In genomic region chrX:24063488-24063887, GRCh38 we compare ENCODE assay signal across 28 cellular contexts.
"Had no signal": no experiment of that assay in that cellular context is flagged by ENCODE, and none has a peak within 500 bp of the region (broad histone marks: within the 10 kb centered on the region; RNA-seq: fewer than 3 reads in every experiment).

No MANE protein-coding gene starts in this region.

- FAIRE-seq: endometrium had no signal

- H3K27me3 Mint-ChIP-seq: dendritic cell treated with granulocyte-macrophage colony-stimulating factor and Interleukin-4, amounts not matched to agents 40 ng/mL and 50 ng/mL, for 4 days; naive thymus-derived CD4-positive, alpha-beta T cell; stimulated activated naive CD8-positive, alpha-beta T cell treated with anti-CD3 and anti-CD28 coated beads, Interleukin-15, amount 100 ng/mL, for 72 hours; type B pancreatic cell had no signal

- H3K27me3 ChIP-seq: esophagus squamous epithelium, heart right ventricle, left lung, neural progenitor cell, ovary, tibial artery had no signal

- H3K9ac ChIP-seq: neural progenitor cell had no signal

- H2AFZ ChIP-seq: neural progenitor cell had no signal

- ATAC-seq: heart right ventricle; left cardiac atrium; left lung; naive thymus-derived CD4-positive, alpha-beta T cell; psoas muscle; right cardiac atrium; stimulated activated naive CD8-positive, alpha-beta T cell treated with anti-CD3 and anti-CD28 coated beads, Interleukin-15, amount 100 ng/mL, for 72 hours had no signal

- H3K27ac ChIP-seq: esophagus squamous epithelium, heart right ventricle, left lung, neural progenitor cell, ovary, psoas muscle, skin epidermis, tibial artery had no signal

- DNase-seq: effector CD8-positive, alpha-beta T cell; erythroblast; esophagus squamous epithelium; foreskin melanocyte; glutamatergic neuron; heart right ventricle; hippocampal formation; left cardiac atrium; left lung; mesenchymal stem cell; midbrain; naive thymus-derived CD4-positive, alpha-beta T cell; ovary; posterior cingulate gyrus; psoas muscle; right cardiac atrium; stimulated activated CD4-positive, alpha-beta T cell treated with anti-CD3 and anti-CD28 coated beads, Interleukin-15, amount 100 ng/mL, for 24 hours; stimulated activated CD4-positive, alpha-beta T cell treated with anti-CD3 and anti-CD28 coated beads, Interleukin-2, amount 100 ng/mL, for 48 hours; stimulated activated CD8-positive, alpha-beta memory T cell treated with anti-CD3 and anti-CD28 coated beads, Interleukin-4, amount 100 ng/mL, for 48 hours; stimulated activated naive CD4-positive, alpha-beta T cell; stimulated activated naive CD8-positive, alpha-beta T cell treated with anti-CD3 and anti-CD28 coated beads, Interleukin-15, amount 100 ng/mL, for 72 hours; tibial artery had no signal

- H3K4me1 Mint-ChIP-seq: neural progenitor cell had no signal

- H3K9me3 Mint-ChIP-seq: dendritic cell treated with granulocyte-macrophage colony-stimulating factor and Interleukin-4, amounts not matched to agents 40 ng/mL and 50 ng/mL, for 4 days; naive thymus-derived CD4-positive, alpha-beta T cell; nephron; neural progenitor cell; stimulated activated naive CD8-positive, alpha-beta T cell treated with anti-CD3 and anti-CD28 coated beads, Interleukin-15, amount 100 ng/mL, for 72 hours; type B pancreatic cell had no signal

- H3K4me1 ChIP-seq: esophagus squamous epithelium, heart right ventricle, left lung, neural progenitor cell, psoas muscle, tibial artery had no signal

- H3K36me3 ChIP-seq: ovary had no signal

- H3K4me2 ChIP-seq: neural progenitor cell had no signal

- H3K4me3 Mint-ChIP-seq: dendritic cell treated with granulocyte-macrophage colony-stimulating factor and Interleukin-4, amounts not matched to agents 40 ng/mL and 50 ng/mL, for 4 days; naive thymus-derived CD4-positive, alpha-beta T cell; nephron; neural progenitor cell; stimulated activated naive CD8-positive, alpha-beta T cell treated with anti-CD3 and anti-CD28 coated beads, Interleukin-15, amount 100 ng/mL, for 72 hours; type B pancreatic cell had no signal

- H3K4me3 ChIP-seq: esophagus squamous epithelium, heart right ventricle, left lung, neural progenitor cell, ovary, psoas muscle, skin epidermis, tibial artery had no signal

- H3K9me3 ChIP-seq: esophagus squamous epithelium, heart right ventricle, left lung, ovary, psoas muscle, tibial artery had no signal

- H3K27ac Mint-ChIP-seq: dendritic cell treated with granulocyte-macrophage colony-stimulating factor and Interleukin-4, amounts not matched to agents 40 ng/mL and 50 ng/mL, for 4 days; naive thymus-derived CD4-positive, alpha-beta T cell; nephron; neural progenitor cell; stimulated activated naive CD8-positive, alpha-beta T cell treated with anti-CD3 and anti-CD28 coated beads, Interleukin-15, amount 100 ng/mL, for 72 hours; type B pancreatic cell had no signal
